ENCODE assay signal across 12 cellular contexts in the genomic region with DNA sequence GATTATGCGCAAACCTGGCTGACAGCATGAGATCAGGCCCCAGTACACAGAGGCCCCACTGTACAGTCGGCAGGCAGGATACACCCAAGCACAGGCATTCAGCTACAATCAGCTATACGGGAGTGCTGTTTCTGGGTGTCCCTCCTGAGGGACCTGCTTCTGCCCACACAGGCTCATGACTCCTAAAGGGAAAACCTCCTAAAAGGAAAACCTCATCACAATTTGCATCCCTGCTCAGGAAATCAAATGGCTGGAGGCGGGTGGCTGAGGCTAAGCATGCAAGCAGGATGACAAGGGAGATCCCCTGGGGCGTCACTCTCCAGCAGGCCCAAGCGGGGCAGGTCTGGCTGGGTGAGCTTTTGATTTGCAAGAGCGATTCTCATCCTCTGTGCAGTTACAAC.
A peak's percentile ranks its signal among the peaks of the same experiment; 100 is the strongest.
DNase-seq lines count a peak whose midpoint lies in the region; ATAC-seq and TF ChIP-seq lines count a peak whose summit lies in the region.
"Had no signal": no experiment of that assay in that cellular context is flagged by ENCODE, and none has a peak within 500 bp of the region (broad histone marks: within the 10 kb centered on the region; RNA-seq: fewer than 3 reads in every experiment).

No MANE protein-coding gene starts in this region.

- no peak for TF ChIP-seq CTCF in A673 (conservative IDR thresholded peaks at IDR 0.05; ENCODE audit: low read depth, low read length)
- TF ChIP-seq CTCF in brain (conservative IDR thresholded peaks at IDR 0.05): no peak

- POLR2A ChIA-PET in A673 (lab: Charles Lee; ENCODE audit: low non-redundant PET): no interaction called here

- peaks cover 32% of the 10 kb centered on the region for H3K4me1 Mint-ChIP-seq in brain

- no peaks in the 10 kb centered on the region for H3K27me3 ChIP-seq in A673 (replicated peaks; ENCODE audit: insufficient read depth, low read depth, low read length, poor library complexity)
- H3K27me3 ChIP-seq: brain microvascular endothelial cell, heart left ventricle had no signal

- peak overlapping the region in 4 of 5 experiments; percentile 20 to 86 (median 48) for H3K27ac Mint-ChIP-seq in brain
- H3K27ac Mint-ChIP-seq: CD14-positive monocyte had no signal

- peaks cover 0 to 4% (median 0%) of the 10 kb centered on the region in 5 experiments for H3K9me3 Mint-ChIP-seq in brain

- peaks cover 10% of the 10 kb centered on the region for H3K36me3 Mint-ChIP-seq in brain

- DNase-seq in A673 (ENCODE audit: low spot score): peak; percentile 6
- peak; percentile 50 for DNase-seq in GM19238 (ENCODE audit: insufficient read length, low spot score)
- DNase-seq in RPMI8226: no peak
- no peak for DNase-seq in NCI-H345 treated with DMSO at 0.1 percent for 48 hours (lab: John Stamatoyannopoulos, UW; ENCODE audit: unreplicated experiment)
- DNase-seq in NCI-H82 treated with DMSO at 0.1 percent for 48 hours (lab: John Stamatoyannopoulos, UW; ENCODE audit: unreplicated experiment): no peak
- no peak for DNase-seq in NCI-H1436 (lab: John Stamatoyannopoulos, UW)
- DNase-seq: brain microvascular endothelial cell, heart left ventricle, KBM-7 had no signal

- no peaks in the 10 kb centered on the region for H3K27me3 Mint-ChIP-seq in brain

- intact Hi-C loops in A673 (cut with micrococcal nuclease; ENCODE audit: unreplicated experiment): no loop called here

- BruUV-seq in A673 (replicated peaks; lab: Mats Ljungman, UMichigan): no TSS peak

- no peak overlapping the region for H3K4me3 Mint-ChIP-seq in brain
- H3K4me3 Mint-ChIP-seq: CD14-positive monocyte had no signal

- no peak overlapping the region for H3K4me3 ChIP-seq in A673 (ENCODE audit: low read depth, low read length, poor library complexity, severe bottlenecking)
- H3K4me3 ChIP-seq: heart left ventricle had no signal

- no peaks in the 10 kb centered on the region for H3K4me1 ChIP-seq in A673 (ENCODE audit: insufficient read depth, low read length, poor library complexity, severe bottlenecking)

- no peak overlapping the region for H3K27ac ChIP-seq in A673 (ENCODE audit: low read depth, low read length, poor library complexity, severe bottlenecking)
- H3K27ac ChIP-seq: brain microvascular endothelial cell had no signal

- H3K36me3 ChIP-seq in A673 (ENCODE audit: insufficient read depth, low read length, poor library complexity, severe bottlenecking): no peaks in the 10 kb centered on the region
- H3K36me3 ChIP-seq: brain microvascular endothelial cell had no signal

- CTCF ChIA-PET in A673 (lab: Charles Lee): no interaction called here

- ATAC-seq in HG03039 (IDR thresholded peaks at IDR 0.05; ENCODE audit: unreplicated experiment): peak; percentile 74

- no peaks in the 10 kb centered on the region for H3K9me3 ChIP-seq in A673 (ENCODE audit: low read depth, low read length, poor library complexity, severe bottlenecking)
- H3K9me3 ChIP-seq: heart left ventricle had no signal

Comparison
In these comparisons a context has a peak if more than half of its experiments do, and no peak if none do; other contexts are left out.
1. DNase-seq: peak in A673 (single experiment) and GM19238 (single experiment); none in RPMI8226 (single experiment), NCI-H345 treated with DMSO at 0.1 percent for 48 hours (single experiment), NCI-H82 treated with DMSO at 0.1 percent for 48 hours (single experiment) and NCI-H1436 (single experiment).